Comparison of ENCODE assay signal across 1 cellular context in genomic region chr6:28488916-28489365, GRCh38.
A peak's percentile ranks its signal among the peaks of the same experiment; 100 is the strongest.
TF ChIP-seq lines count a peak whose summit lies in the region.

No MANE protein-coding gene starts in this region.

TF ChIP-seq in K562, 482 proteins besides CTCF, POLR2A, EP300 and RAD21 (continued from another document):
- TF ChIP-seq ZNF318 (IDR thresholded peaks at IDR 0.05; ENCODE audit: borderline replicate concordance in 1 of 2, low read depth in 1 of 2) (peak in 1 of 2 experiments; percentile 76; a peak in 1 of 4 replicates), NCOA1 (IDR thresholded peaks at IDR 0.05; ENCODE audit: low read depth) (no peak), FOXO4 (CRISPR knock-in tag; IDR thresholded peaks at IDR 0.05) (no peak), CREB3 (tag; conservative IDR thresholded peaks at IDR 0.05; ENCODE audit: low read depth) (peak; percentile 83; the same call in 1 of the 2 replicates), HDAC3 (IDR thresholded peaks at IDR 0.05; ENCODE audit: borderline replicate concordance, partially characterized antibody) (peak; percentile 63), GTF3C2 (IDR thresholded peaks at IDR 0.05; ENCODE audit: borderline replicate concordance, extremely low read depth, insufficient read length) (peak; percentile 92), SP1 (CRISPR knock-in tag; IDR thresholded peaks at IDR 0.05) (peak; percentile 53; the same call in 1 of the 2 replicates), THAP7 (CRISPR knock-in tag; IDR thresholded peaks at IDR 0.05) (peak; percentile 86; the same call in 1 of the 2 replicates), ZC3H4 (CRISPR knock-in tag; IDR thresholded peaks at IDR 0.05; ENCODE audit: borderline replicate concordance) (no peak), ZFP30 (CRISPR knock-in tag; IDR thresholded peaks at IDR 0.05; ENCODE audit: borderline replicate concordance) (0 out of 2 replicates have a peak, but pooled peaks have one; percentile 9), MBD1 (CRISPR knock-in tag; IDR thresholded peaks at IDR 0.05) (peak; percentile 36; the same call in 1 of the 2 replicates), KLF16 (IDR thresholded peaks at IDR 0.05) (0 out of 2 replicates have a peak, but pooled peaks have one; percentile 2), ZNF551 (CRISPR knock-in tag; IDR thresholded peaks at IDR 0.05) (peak; percentile 44; the same call in 1 of the 2 replicates), TBP (optimal IDR thresholded peaks at IDR 0.05; ENCODE audit: low read depth, low read length) (peak; percentile 99), BACH1 (tag; IDR thresholded peaks at IDR 0.05) (peak; percentile 62; the same call in 1 of the 2 replicates), NCOA6 (IDR thresholded peaks at IDR 0.05) (no peak), MAZ (CRISPR knock-in tag; conservative IDR thresholded peaks at IDR 0.05 in 1 of 2, IDR thresholded peaks at IDR 0.05 in 1 of 2) (no peak; a peak in 2 of 4 replicates), HCFC1 (IDR thresholded peaks at IDR 0.05; ENCODE audit: low read depth, low read length) (peak; percentile 36; the same call in 1 of the 2 replicates), ARNT (IDR thresholded peaks at IDR 0.05) (peak in 1 of 2 experiments; percentile 97; a peak in 2 of 4 replicates), ADNP (tag; IDR thresholded peaks at IDR 0.05) (peak; percentile 94), NBN (IDR thresholded peaks at IDR 0.05; ENCODE audit: low read depth) (0 out of 2 replicates have a peak, but pooled peaks have one; percentile 70), GTF2F1 (IDR thresholded peaks at IDR 0.05; ENCODE audit: low read depth, low read length) (peak; percentile 72; the same call in 1 of the 2 replicates), RCOR1 (IDR thresholded peaks at IDR 0.05; ENCODE audit: borderline replicate concordance in 1 of 2, low read depth in 2 of 2, low read length in 2 of 2) (peak in 1 of 2 experiments; percentile 42; a peak in 1 of 4 replicates), ID3 (CRISPR knock-in tag; IDR thresholded peaks at IDR 0.05) (no peak), ID3 (tag; IDR thresholded peaks at IDR 0.05) (no peak), PRPF4 (IDR thresholded peaks at IDR 0.05; ENCODE audit: insufficient read depth, low read depth, low read length, poor library complexity, severe bottlenecking) (no peak), ATF3 (IDR thresholded peaks at IDR 0.05) (no peak), ATF3 (CRISPR knock-in tag; conservative IDR thresholded peaks at IDR 0.05) (peak; percentile 72; the same call in 1 of the 2 replicates), CUX1 (CRISPR knock-in tag; IDR thresholded peaks at IDR 0.05) (no peak), KLF1 (tag; IDR thresholded peaks at IDR 0.05) (no peak)
